Comparison of ENCODE assay signal across 28 cellular contexts in genomic region chr17:35167666-35168065, GRCh38. TPM values are rescaled to one million over a fixed set of nuclear protein-coding genes. Genes with fewer than 3 reads are reported as not detected.
A peak's percentile ranks its signal among the peaks of the same experiment; 100 is the strongest.
DNase-seq lines count a peak whose midpoint lies in the region; FAIRE-seq and TF ChIP-seq lines count a peak whose summit lies in the region.
"Had no signal": no experiment of that assay in that cellular context is flagged by ENCODE, and none has a peak within 500 bp of the region (broad histone marks: within the 10 kb centered on the region; RNA-seq: fewer than 3 reads in every experiment).

No MANE protein-coding gene starts in this region.

- H3K9me3 Mint-ChIP-seq in HFFc6, result no peaks in the 10 kb centered on the region
- H3K9me3 Mint-ChIP-seq: activated B cell treated with CpG ODN at 0.5 μM for 24 hours; activated CD4-positive, alpha-beta memory T cell treated with anti-CD3 and anti-CD28 coated beads, Interleukin-2, amount 10 ng/mL, durations not matched to agents 7 days and 5 days; activated naive CD8-positive, alpha-beta T cell treated with anti-CD3 and anti-CD28 coated beads for 36 hours; CD14-positive monocyte; neural progenitor cell had no signal

- peak; percentile 60 for FAIRE-seq in bronchial epithelial cell (lab: Jason Lieb, UNC)

- H3K27ac Mint-ChIP-seq in HFFc6, result no peak overlapping the region
- H3K27ac Mint-ChIP-seq: activated B cell treated with CpG ODN at 0.5 μM for 24 hours; activated CD4-positive, alpha-beta memory T cell treated with anti-CD3 and anti-CD28 coated beads, Interleukin-2, amount 10 ng/mL, durations not matched to agents 7 days and 5 days; activated naive CD8-positive, alpha-beta T cell treated with anti-CD3 and anti-CD28 coated beads for 36 hours; CD14-positive monocyte; neural progenitor cell had no signal

- TF ChIP-seq CTCF in HFFc6 (IDR thresholded peaks at IDR 0.05), result no peak
- no peak for TF ChIP-seq CTCF in bronchial epithelial cell (IDR thresholded peaks at IDR 0.05; ENCODE audit: insufficient read depth, low read length, severe bottlenecking)

- H3K27me3 Mint-ChIP-seq in HFFc6 (ENCODE audit: insufficient read depth), result peaks cover 9% of the 10 kb centered on the region
- H3K27me3 Mint-ChIP-seq: activated CD4-positive, alpha-beta memory T cell treated with anti-CD3 and anti-CD28 coated beads, Interleukin-2, amount 10 ng/mL, durations not matched to agents 7 days and 5 days; activated naive CD8-positive, alpha-beta T cell treated with anti-CD3 and anti-CD28 coated beads for 36 hours had no signal

- no peaks in the 10 kb centered on the region for H3K36me3 Mint-ChIP-seq in HFFc6 (ENCODE audit: low read depth)
- H3K36me3 Mint-ChIP-seq: activated naive CD8-positive, alpha-beta T cell treated with anti-CD3 and anti-CD28 coated beads for 36 hours; CD14-positive monocyte; neural progenitor cell had no signal

- no peaks in the 10 kb centered on the region for H3K36me3 ChIP-seq in bronchial epithelial cell (ENCODE audit: control insufficient read depth, insufficient read depth, low read length)
- H3K36me3 ChIP-seq: MG63, neural progenitor cell had no signal

- no peaks in the 10 kb centered on the region for H3K27me3 ChIP-seq in bronchial epithelial cell (ENCODE audit: control insufficient read depth, insufficient read depth, low read length)
- H3K27me3 ChIP-seq: body of pancreas, MG63, neural progenitor cell had no signal

- DNase-seq in AG08396 (ENCODE audit: low spot score) (peak; percentile 49), HFFc6 (peak; percentile 56), bronchial epithelial cell (ENCODE audit: low read depth) (peak; percentile 80), kidney tubule cell (ENCODE audit: low spot score) (peak; percentile 72), anterior cingulate cortex (lab: John Stamatoyannopoulos, UW) (no peak), NCI-H2171 treated with DMSO at 0.1 percent for 48 hours (lab: John Stamatoyannopoulos, UW) (no peak), HUDEP-2 (lab: John Stamatoyannopoulos, UW; ENCODE audit: unreplicated experiment in 76 of 76) (no peak)
- DNase-seq in activated CD4-positive, CD25-positive, alpha-beta regulatory T cell treated with anti-CD3 and anti-CD28 coated beads, Interleukin-2, amount 50 U/mL, for 72 hours, result no peak
- DNase-seq: activated B cell treated with CpG ODN at 0.5 μM for 24 hours; activated CD4-positive, alpha-beta memory T cell treated with anti-CD3 and anti-CD28 coated beads, Interleukin-2, amount 10 ng/mL, durations not matched to agents 7 days and 5 days; activated naive CD8-positive, alpha-beta T cell treated with anti-CD3 and anti-CD28 coated beads for 36 hours; activated T-cell treated with anti-CD3 and anti-CD28 coated beads, Interleukin-2, amount 50 U/mL, for 48 hours; body of pancreas; cortex of kidney; MG63; NCI-H1436; NCI-H2171; NCI-H748 treated with DMSO at 0.1 percent for 48 hours; OCI-M1; T-helper 2 cell had no signal

- H3K4me1 Mint-ChIP-seq in HFFc6 (ENCODE audit: low read depth), result peaks cover 18% of the 10 kb centered on the region
- H3K4me1 Mint-ChIP-seq: activated B cell treated with CpG ODN at 0.5 μM for 24 hours, neural progenitor cell had no signal

- H3K4me3 ChIP-seq in bronchial epithelial cell (ENCODE audit: low read depth, low read length), result no peak overlapping the region
- H3K4me3 ChIP-seq: body of pancreas, MG63, neural progenitor cell had no signal

- no peak overlapping the region for H3K4me3 Mint-ChIP-seq in HFFc6
- H3K4me3 Mint-ChIP-seq: activated B cell treated with CpG ODN at 0.5 μM for 24 hours; activated CD4-positive, alpha-beta memory T cell treated with anti-CD3 and anti-CD28 coated beads, Interleukin-2, amount 10 ng/mL, durations not matched to agents 7 days and 5 days; activated naive CD8-positive, alpha-beta T cell treated with anti-CD3 and anti-CD28 coated beads for 36 hours; CD14-positive monocyte; neural progenitor cell had no signal

RNA-seq across cellular contexts. Expression of gene UNC45B, which starts 20.0 kb away (rescaled TPM):
- not detected for total RNA-seq in HFFc6 (2021; fragmentation: NEBNext Ultra II Directional; extraction: Animal tissue kit (Norgen Biotek cat#: 25700))
- total RNA-seq in bronchial epithelial cell, result not detected in 2 replicates
- total RNA-seq: activated B cell treated with CpG ODN at 0.5 μM for 24 hours, body of pancreas, left lobe of liver, pulmonary artery endothelial cell, SK-MEL-5, subcutaneous adipose tissue had no signal

RNA-seq across cellular contexts. Expression of gene NLE1, which starts 25.6 kb away (rescaled TPM):
- 10 to 100 TPM; 15.2 to 21.0 (median 18.5) TPM for total RNA-seq in HFFc6 (2021; fragmentation: NEBNext Ultra II Directional; extraction: Animal tissue kit (Norgen Biotek cat#: 25700))
- 10.2 and 32.4 TPM in 2 replicates for total RNA-seq in bronchial epithelial cell

RNA-seq across cellular contexts. Expression of gene SLC35G3, which starts 26.5 kb away (rescaled TPM):
- not detected for total RNA-seq in HFFc6 (2021; fragmentation: NEBNext Ultra II Directional; extraction: Animal tissue kit (Norgen Biotek cat#: 25700))
- total RNA-seq in bronchial epithelial cell, result not detected in 2 replicates
- total RNA-seq: activated CD4-positive, alpha-beta memory T cell treated with anti-CD3 and anti-CD28 coated beads, Interleukin-2, amount 10 ng/mL, durations not matched to agents 7 days and 5 days; activated naive CD8-positive, alpha-beta T cell treated with anti-CD3 and anti-CD28 coated beads for 36 hours; body of pancreas; glomerular endothelial cell; left lobe of liver; mononuclear cell; pulmonary artery endothelial cell; SK-MEL-5; subcutaneous adipose tissue had no signal

RNA-seq across cellular contexts. Expression of gene FNDC8, which starts 46.3 kb away (rescaled TPM):
- not detected for total RNA-seq in HFFc6 (2021; fragmentation: NEBNext Ultra II Directional; extraction: Animal tissue kit (Norgen Biotek cat#: 25700))
- not detected in 2 replicates for total RNA-seq in bronchial epithelial cell
- total RNA-seq: activated B cell treated with CpG ODN at 0.5 μM for 24 hours; activated CD4-positive, alpha-beta memory T cell treated with anti-CD3 and anti-CD28 coated beads, Interleukin-2, amount 10 ng/mL, durations not matched to agents 7 days and 5 days; activated naive CD8-positive, alpha-beta T cell treated with anti-CD3 and anti-CD28 coated beads for 36 hours; body of pancreas; glomerular endothelial cell; left lobe of liver; mononuclear cell; pulmonary artery endothelial cell; SK-MEL-5; subcutaneous adipose tissue had no signal

RNA-seq across cellular contexts. Expression of gene RAD51D, which starts 48.0 kb away (rescaled TPM):
- 10 to 100 TPM in 5 of 6 experiments, 1 to 10 TPM in 1; 8.9 to 14.1 (median 12.7) TPM for total RNA-seq in HFFc6 (2021; fragmentation: NEBNext Ultra II Directional; extraction: Animal tissue kit (Norgen Biotek cat#: 25700))
- 1.4 and 2.4 TPM in 2 replicates for total RNA-seq in bronchial epithelial cell

Comparison
In these comparisons a context has a peak if more than half of its experiments do, and no peak if none do; other contexts are left out.
1. DNase-seq: peak in AG08396 (single experiment), HFFc6 (single experiment), bronchial epithelial cell (single experiment) and kidney tubule cell (single experiment); none in anterior cingulate cortex (0 of 58), NCI-H2171 treated with DMSO at 0.1 percent for 48 hours (single experiment), activated CD4-positive, CD25-positive, alpha-beta regulatory T cell treated with anti-CD3 and anti-CD28 coated beads, Interleukin-2, amount 50 U/mL, for 72 hours (single experiment) and HUDEP-2 (0 of 76).